Comparison of ENCODE assay signal across 8 cellular contexts in the genomic region with DNA sequence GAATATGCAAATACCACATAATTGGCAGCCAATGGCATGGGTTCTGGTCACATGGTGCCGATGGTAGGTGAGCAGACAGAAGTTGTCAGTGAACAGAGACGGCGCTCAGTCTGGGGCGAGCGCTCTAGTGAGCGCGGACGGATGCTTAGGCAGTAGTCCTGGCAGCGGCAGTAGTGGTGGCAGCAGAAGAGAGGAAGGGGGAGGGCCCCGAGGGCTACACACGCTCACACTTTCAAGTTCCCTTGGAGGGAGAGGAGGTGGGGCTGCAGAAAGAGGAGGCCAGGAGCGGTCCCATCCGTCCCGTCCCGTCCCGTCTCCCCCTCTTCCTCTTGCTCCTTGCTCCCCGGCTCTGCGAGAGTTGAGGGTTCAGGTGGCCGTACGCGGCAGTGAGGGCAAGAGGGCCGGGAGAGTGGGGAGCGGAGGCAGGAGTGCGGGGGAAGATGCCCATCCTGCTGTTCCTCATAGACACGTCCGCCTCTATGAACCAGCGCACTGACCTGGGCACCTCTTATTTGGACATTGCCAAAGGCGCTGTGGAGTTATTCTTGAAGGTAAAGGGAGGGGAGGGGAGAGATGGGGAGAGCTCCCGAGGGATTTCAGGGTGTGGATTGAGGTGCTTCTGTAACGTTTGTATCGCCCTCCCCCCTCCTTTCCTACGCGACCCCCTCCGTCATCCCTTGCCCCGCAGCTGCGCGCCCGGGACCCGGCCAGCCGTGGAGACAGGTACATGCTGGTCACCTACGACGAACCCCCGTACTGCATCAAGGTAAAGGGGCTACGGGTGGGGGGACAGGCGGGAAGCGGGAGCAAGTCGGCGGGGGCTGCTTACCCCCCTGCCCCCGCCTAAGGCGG. TPM values are rescaled to one million over a fixed set of nuclear protein-coding genes. Genes with fewer than 3 reads are reported as not detected.
A peak's percentile ranks its signal among the peaks of the same experiment; 100 is the strongest.
DNase-seq lines count a peak whose midpoint lies in the region; ATAC-seq and TF ChIP-seq lines count a peak whose summit lies in the region.

A gene with protein sequence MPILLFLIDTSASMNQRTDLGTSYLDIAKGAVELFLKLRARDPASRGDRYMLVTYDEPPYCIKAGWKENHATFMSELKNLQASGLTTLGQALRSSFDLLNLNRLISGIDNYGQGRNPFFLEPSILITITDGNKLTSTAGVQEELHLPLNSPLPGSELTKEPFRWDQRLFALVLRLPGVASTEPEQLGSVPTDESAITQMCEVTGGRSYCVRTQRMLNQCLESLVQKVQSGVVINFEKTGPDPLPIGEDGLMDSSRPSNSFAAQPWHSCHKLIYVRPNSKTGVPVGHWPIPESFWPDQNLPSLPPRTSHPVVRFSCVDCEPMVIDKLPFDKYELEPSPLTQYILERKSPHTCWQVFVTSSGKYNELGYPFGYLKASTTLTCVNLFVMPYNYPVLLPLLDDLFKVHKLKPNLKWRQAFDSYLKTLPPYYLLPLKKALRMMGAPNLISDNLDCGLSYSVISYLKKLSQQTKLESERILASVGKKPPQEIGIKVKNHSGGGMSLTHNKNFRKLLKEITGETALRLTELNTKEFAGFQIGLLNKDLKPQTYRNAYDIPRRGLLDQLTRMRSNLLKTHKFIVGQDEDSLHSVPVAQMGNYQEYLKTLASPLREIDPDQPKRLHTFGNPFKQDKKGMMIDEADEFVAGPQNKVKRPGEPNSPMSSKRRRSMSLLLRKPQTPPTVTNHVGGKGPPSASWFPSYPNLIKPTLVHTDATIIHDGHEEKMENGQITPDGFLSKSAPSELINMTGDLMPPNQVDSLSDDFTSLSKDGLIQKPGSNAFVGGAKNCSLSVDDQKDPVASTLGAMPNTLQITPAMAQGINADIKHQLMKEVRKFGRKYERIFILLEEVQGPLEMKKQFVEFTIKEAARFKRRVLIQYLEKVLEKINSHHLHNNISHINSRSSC (plus strand): TSS at position 108 of the 852 bp plus-strand sequence. CDS start 333 bp downstream, at position 441.

- CTCF ChIA-PET in activated CD8-positive, alpha-beta T cell treated with anti-CD3 and anti-CD28 coated beads for 36 hours (lab: Charles Lee) = no interaction called here

- H3K27ac ChIP-seq in duodenal mucosa (ENCODE audit: low read depth, low read length) (peak within 1 kb of the TSS; percentile 89), lower lobe of right lung (peak within 1 kb of the TSS; percentile 88)

- ATAC-seq in GM19023 (IDR thresholded peaks at IDR 0.05; ENCODE audit: unreplicated experiment) (peak; percentile 82), HG03196 (IDR thresholded peaks at IDR 0.05; ENCODE audit: unreplicated experiment) (peak; percentile 88), lower lobe of right lung (peak; percentile 86 to 92)
- ATAC-seq in activated CD8-positive, alpha-beta T cell treated with anti-CD3 and anti-CD28 coated beads for 36 hours = peak; percentile 76

- no peaks in the 10 kb centered on the region for H3K9me3 Mint-ChIP-seq in activated CD8-positive, alpha-beta T cell treated with anti-CD3 and anti-CD28 coated beads for 36 hours

- peaks cover 12% of the 10 kb centered on the region for H3K36me3 Mint-ChIP-seq in activated CD8-positive, alpha-beta T cell treated with anti-CD3 and anti-CD28 coated beads for 36 hours (ENCODE audit: low read depth)

- no peak for TF ChIP-seq CTCF in AG10803 (conservative IDR thresholded peaks at IDR 0.05; ENCODE audit: low read length)
- no peak for TF ChIP-seq CTCF in activated CD8-positive, alpha-beta T cell treated with anti-CD3 and anti-CD28 coated beads for 36 hours (IDR thresholded peaks at IDR 0.05)
- no peak for TF ChIP-seq CTCF in lower lobe of right lung (IDR thresholded peaks at IDR 0.05)

- no peaks in the 10 kb centered on the region for H3K4me1 ChIP-seq in duodenal mucosa (ENCODE audit: control insufficient read depth in 1 of 2, insufficient read depth in 2 of 2, low read length in 2 of 2)
- no peaks in the 10 kb centered on the region for H3K4me1 ChIP-seq in lower lobe of right lung

- H3K4me1 Mint-ChIP-seq in activated CD8-positive, alpha-beta T cell treated with anti-CD3 and anti-CD28 coated beads for 36 hours (ENCODE audit: low read depth) = peaks cover 30% of the 10 kb centered on the region

- H3K27me3 ChIP-seq in duodenal mucosa (ENCODE audit: control insufficient read depth in 1 of 2, insufficient read depth in 2 of 2, low read length in 2 of 2) = no peaks in the 10 kb centered on the region
- no peaks in the 10 kb centered on the region for H3K27me3 ChIP-seq in lower lobe of right lung (ENCODE audit: low read depth)

- POLR2A ChIA-PET in activated CD8-positive, alpha-beta T cell treated with anti-CD3 and anti-CD28 coated beads for 36 hours (lab: Charles Lee) = interaction anchor here (1.7 kb wide), 2 partner anchors 16 to 18 kb away, joined by 4 to 7 read pairs; no protein-coding TSS in a partner anchor

- H3K9ac ChIP-seq in duodenal mucosa (ENCODE audit: low read depth in 1 of 2, low read length in 2 of 2) = peak within 1 kb of the TSS; percentile 73 to 74

- intact Hi-C loops in activated CD8-positive, alpha-beta T cell treated with anti-CD3 and anti-CD28 coated beads for 36 hours (cut with micrococcal nuclease) = no loop called here
- intact Hi-C loops in lower lobe of right lung (cut with DNase I) = no loop called here

- H3K4me3 Mint-ChIP-seq in activated CD8-positive, alpha-beta T cell treated with anti-CD3 and anti-CD28 coated beads for 36 hours = peak within 1 kb of the TSS; percentile 96

- H3K36me3 ChIP-seq in duodenal mucosa (ENCODE audit: control insufficient read depth in 1 of 2, insufficient read depth in 2 of 2, low read length in 2 of 2) (no peaks in the 10 kb centered on the region), lower lobe of right lung (no peaks in the 10 kb centered on the region)

- no peaks in the 10 kb centered on the region for H3K9me3 ChIP-seq in duodenal mucosa (ENCODE audit: control insufficient read depth in 1 of 2, low read length in 2 of 2)
- no peaks in the 10 kb centered on the region for H3K9me3 ChIP-seq in lower lobe of right lung

- H3K27me3 Mint-ChIP-seq in activated CD8-positive, alpha-beta T cell treated with anti-CD3 and anti-CD28 coated beads for 36 hours = no peaks in the 10 kb centered on the region

- H3K27ac Mint-ChIP-seq in activated CD8-positive, alpha-beta T cell treated with anti-CD3 and anti-CD28 coated beads for 36 hours = peak within 1 kb of the TSS; percentile 99

- DNase-seq in AG10803 (ENCODE audit: low read depth) (peak; percentile 85), NCI-H748 (lab: John Stamatoyannopoulos, UW; ENCODE audit: unreplicated experiment) (peak; percentile 96), lower lobe of right lung (peak; percentile 88)
- DNase-seq in activated CD8-positive, alpha-beta T cell treated with anti-CD3 and anti-CD28 coated beads for 36 hours = peak; percentile 89
- peak; percentile 61 to 73 (median 68) for DNase-seq in stimulated activated CD4-positive, alpha-beta T cell treated with anti-CD3 and anti-CD28 coated beads, TNF-alpha, amount 100 ng/mL, for 24 hours (ENCODE audit: low read depth in 3 of 3)

- H3K4me3 ChIP-seq in AG10803 (ENCODE audit: low read length) (peak within 1 kb of the TSS; percentile 68), duodenal mucosa (ENCODE audit: low read depth in 1 of 2, low read length in 2 of 2) (peak within 1 kb of the TSS; percentile 80 to 82), lower lobe of right lung (peak within 1 kb of the TSS; percentile 58)

RNA-seq across cellular contexts. Expression of the gene that starts here (rescaled TPM):
- 10 to 100 TPM; 19.9 to 21.0 TPM for total RNA-seq in activated CD8-positive, alpha-beta T cell treated with anti-CD3 and anti-CD28 coated beads for 36 hours
- total RNA-seq in lower lobe of right lung = 6.9 TPM

Comparison
In these comparisons a context has a peak if more than half of its experiments do, and no peak if none do; other contexts are left out.
1. Peak in every context shown above with its lines: DNase-seq, ATAC-seq, H3K4me3 ChIP-seq and H3K27ac ChIP-seq.